ENCODE assay signal across 1 cellular context in the genomic region with DNA sequence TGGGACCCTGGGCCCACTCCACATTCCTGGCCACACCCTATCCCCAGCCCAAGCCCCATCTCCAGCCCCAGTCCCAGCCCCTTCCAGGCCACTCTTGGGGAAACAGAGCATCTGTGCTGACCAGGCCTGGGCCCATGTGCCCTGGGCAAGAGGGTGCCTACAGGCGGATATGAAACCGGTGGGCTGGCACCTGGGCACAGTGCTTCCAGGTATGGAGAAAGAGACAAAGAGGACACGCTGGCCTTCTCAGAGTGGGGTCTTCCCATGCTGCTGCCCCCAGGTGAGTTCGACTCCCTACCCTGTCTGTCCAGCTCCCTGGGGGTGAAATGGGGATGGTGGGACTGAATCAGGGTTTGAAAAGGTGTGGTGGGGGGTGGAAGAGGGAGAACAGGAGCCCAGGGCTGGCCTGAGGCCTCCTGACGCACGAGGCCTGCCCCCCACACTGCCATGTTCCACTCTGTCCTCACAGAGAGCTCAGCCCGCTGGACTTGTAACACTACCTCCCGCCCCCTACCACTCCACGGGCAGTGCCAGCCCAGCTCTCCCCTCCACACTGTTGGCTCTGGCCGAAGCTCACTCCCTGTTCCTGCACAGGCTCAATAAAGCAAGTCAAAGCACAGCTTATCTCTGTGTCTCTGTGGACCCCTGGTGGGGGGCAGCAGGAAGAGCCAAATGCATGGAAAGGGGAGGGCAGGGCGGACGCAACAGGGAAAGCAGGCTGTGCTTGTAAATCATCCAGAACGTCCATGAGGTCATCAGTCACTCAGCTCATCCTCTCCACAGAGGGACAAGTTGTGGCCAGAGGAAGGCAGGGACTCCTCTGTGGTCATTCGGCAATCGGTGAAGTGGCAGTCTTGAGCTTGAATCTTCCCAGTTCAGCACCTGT.
TF ChIP-seq lines count a peak whose summit lies in the region.

No MANE protein-coding gene starts in this region.

TF ChIP-seq in GM23338, 12 proteins besides CTCF, POLR2A, EP300 and RAD21:
- TF ChIP-seq, protein P1, sequence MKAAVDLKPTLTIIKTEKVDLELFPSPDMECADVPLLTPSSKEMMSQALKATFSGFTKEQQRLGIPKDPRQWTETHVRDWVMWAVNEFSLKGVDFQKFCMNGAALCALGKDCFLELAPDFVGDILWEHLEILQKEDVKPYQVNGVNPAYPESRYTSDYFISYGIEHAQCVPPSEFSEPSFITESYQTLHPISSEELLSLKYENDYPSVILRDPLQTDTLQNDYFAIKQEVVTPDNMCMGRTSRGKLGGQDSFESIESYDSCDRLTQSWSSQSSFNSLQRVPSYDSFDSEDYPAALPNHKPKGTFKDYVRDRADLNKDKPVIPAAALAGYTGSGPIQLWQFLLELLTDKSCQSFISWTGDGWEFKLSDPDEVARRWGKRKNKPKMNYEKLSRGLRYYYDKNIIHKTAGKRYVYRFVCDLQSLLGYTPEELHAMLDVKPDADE (IDR thresholded peaks at IDR 0.05), result no peak
- TF ChIP-seq NANOG (IDR thresholded peaks at IDR 0.05; ENCODE audit: borderline replicate concordance) (no peak), POLR2AphosphoS5 (IDR thresholded peaks at IDR 0.05; ENCODE audit: low read depth) (no peak), CREB1 (CRISPR knock-in tag; IDR thresholded peaks at IDR 0.05; ENCODE audit: low read depth) (no peak), EZH2phosphoT487 (IDR thresholded peaks at IDR 0.05; ENCODE audit: unreplicated experiment) (no peak), ZNF114 (CRISPR knock-in tag; IDR thresholded peaks at IDR 0.05) (no peak), JUNB (IDR thresholded peaks at IDR 0.05; ENCODE audit: unreplicated experiment) (no peak), STAT1 (IDR thresholded peaks at IDR 0.05; ENCODE audit: unreplicated experiment) (no peak), EZH2 (IDR thresholded peaks at IDR 0.05; ENCODE audit: low read depth, unreplicated experiment) (no peak), ZNF331 (CRISPR knock-in tag; IDR thresholded peaks at IDR 0.05; ENCODE audit: low read depth) (no peak)
- TF ChIP-seq, protein P2, sequence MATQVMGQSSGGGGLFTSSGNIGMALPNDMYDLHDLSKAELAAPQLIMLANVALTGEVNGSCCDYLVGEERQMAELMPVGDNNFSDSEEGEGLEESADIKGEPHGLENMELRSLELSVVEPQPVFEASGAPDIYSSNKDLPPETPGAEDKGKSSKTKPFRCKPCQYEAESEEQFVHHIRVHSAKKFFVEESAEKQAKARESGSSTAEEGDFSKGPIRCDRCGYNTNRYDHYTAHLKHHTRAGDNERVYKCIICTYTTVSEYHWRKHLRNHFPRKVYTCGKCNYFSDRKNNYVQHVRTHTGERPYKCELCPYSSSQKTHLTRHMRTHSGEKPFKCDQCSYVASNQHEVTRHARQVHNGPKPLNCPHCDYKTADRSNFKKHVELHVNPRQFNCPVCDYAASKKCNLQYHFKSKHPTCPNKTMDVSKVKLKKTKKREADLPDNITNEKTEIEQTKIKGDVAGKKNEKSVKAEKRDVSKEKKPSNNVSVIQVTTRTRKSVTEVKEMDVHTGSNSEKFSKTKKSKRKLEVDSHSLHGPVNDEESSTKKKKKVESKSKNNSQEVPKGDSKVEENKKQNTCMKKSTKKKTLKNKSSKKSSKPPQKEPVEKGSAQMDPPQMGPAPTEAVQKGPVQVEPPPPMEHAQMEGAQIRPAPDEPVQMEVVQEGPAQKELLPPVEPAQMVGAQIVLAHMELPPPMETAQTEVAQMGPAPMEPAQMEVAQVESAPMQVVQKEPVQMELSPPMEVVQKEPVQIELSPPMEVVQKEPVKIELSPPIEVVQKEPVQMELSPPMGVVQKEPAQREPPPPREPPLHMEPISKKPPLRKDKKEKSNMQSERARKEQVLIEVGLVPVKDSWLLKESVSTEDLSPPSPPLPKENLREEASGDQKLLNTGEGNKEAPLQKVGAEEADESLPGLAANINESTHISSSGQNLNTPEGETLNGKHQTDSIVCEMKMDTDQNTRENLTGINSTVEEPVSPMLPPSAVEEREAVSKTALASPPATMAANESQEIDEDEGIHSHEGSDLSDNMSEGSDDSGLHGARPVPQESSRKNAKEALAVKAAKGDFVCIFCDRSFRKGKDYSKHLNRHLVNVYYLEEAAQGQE (IDR thresholded peaks at IDR 0.05; ENCODE audit: unreplicated experiment), result no peak
- TF ChIP-seq, protein P3, sequence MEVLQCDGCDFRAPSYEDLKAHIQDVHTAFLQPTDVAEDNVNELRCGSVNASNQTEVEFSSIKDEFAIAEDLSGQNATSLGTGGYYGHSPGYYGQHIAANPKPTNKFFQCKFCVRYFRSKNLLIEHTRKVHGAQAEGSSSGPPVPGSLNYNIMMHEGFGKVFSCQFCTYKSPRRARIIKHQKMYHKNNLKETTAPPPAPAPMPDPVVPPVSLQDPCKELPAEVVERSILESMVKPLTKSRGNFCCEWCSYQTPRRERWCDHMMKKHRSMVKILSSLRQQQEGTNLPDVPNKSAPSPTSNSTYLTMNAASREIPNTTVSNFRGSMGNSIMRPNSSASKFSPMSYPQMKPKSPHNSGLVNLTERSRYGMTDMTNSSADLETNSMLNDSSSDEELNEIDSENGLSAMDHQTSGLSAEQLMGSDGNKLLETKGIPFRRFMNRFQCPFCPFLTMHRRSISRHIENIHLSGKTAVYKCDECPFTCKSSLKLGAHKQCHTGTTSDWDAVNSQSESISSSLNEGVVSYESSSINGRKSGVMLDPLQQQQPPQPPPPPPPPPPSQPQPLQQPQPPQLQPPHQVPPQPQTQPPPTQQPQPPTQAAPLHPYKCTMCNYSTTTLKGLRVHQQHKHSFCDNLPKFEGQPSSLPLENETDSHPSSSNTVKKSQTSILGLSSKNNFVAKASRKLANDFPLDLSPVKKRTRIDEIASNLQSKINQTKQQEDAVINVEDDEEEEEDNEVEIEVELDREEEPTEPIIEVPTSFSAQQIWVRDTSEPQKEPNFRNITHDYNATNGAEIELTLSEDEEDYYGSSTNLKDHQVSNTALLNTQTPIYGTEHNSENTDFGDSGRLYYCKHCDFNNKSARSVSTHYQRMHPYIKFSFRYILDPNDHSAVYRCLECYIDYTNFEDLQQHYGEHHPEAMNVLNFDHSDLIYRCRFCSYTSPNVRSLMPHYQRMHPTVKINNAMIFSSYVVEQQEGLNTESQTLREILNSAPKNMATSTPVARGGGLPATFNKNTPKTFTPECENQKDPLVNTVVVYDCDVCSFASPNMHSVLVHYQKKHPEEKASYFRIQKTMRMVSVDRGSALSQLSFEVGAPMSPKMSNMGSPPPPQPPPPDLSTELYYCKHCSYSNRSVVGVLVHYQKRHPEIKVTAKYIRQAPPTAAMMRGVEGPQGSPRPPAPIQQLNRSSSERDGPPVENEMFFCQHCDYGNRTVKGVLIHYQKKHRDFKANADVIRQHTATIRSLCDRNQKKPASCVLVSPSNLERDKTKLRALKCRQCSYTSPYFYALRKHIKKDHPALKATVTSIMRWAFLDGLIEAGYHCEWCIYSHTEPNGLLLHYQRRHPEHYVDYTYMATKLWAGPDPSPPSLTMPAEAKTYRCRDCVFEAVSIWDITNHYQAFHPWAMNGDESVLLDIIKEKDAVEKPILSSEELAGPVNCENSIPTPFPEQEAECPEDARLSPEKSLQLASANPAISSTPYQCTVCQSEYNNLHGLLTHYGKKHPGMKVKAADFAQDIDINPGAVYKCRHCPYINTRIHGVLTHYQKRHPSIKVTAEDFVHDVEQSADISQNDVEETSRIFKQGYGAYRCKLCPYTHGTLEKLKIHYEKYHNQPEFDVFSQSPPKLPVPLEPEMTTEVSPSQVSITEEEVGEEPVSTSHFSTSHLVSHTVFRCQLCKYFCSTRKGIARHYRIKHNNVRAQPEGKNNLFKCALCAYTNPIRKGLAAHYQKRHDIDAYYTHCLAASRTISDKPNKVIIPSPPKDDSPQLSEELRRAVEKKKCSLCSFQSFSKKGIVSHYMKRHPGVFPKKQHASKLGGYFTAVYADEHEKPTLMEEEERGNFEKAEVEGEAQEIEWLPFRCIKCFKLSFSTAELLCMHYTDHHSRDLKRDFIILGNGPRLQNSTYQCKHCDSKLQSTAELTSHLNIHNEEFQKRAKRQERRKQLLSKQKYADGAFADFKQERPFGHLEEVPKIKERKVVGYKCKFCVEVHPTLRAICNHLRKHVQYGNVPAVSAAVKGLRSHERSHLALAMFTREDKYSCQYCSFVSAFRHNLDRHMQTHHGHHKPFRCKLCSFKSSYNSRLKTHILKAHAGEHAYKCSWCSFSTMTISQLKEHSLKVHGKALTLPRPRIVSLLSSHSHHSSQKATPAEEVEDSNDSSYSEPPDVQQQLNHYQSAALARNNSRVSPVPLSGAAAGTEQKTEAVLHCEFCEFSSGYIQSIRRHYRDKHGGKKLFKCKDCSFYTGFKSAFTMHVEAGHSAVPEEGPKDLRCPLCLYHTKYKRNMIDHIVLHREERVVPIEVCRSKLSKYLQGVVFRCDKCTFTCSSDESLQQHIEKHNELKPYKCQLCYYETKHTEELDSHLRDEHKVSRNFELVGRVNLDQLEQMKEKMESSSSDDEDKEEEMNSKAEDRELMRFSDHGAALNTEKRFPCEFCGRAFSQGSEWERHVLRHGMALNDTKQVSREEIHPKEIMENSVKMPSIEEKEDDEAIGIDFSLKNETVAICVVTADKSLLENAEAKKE (CRISPR knock-in tag; IDR thresholded peaks at IDR 0.05), result no peak
